15 cellular contexts compared by ENCODE assay signal in the genomic region with DNA sequence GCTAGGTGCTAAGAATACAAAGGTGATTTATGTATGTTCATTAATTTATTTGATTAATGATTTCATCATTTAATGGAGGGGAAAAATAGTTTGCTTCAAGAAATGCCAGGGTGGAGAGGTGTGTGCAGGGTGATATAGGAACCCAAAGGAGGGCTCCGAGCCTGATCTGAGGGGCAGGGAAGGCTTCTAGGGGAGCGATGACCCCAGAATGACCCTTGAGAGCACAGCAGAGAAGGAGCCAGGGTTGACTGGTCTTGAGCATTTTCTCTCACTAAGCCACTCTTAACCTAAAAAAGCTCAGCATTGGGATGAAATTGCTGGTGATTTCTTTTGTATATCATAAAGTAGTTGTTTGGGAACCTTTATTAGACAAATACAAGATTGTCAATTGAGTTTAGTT.
"Had no signal": no experiment of that assay in that cellular context is flagged by ENCODE, and none has a peak within 500 bp of the region (broad histone marks: within the 10 kb centered on the region; RNA-seq: fewer than 3 reads in every experiment).

No MANE protein-coding gene starts in this region.

- H3K9me3 ChIP-seq: upper lobe of left lung had no signal

- H3K4me3 ChIP-seq: upper lobe of left lung had no signal

- H3K27me3 ChIP-seq: upper lobe of left lung had no signal

- FAIRE-seq: astrocyte had no signal

- DNase-seq: activated CD4-positive, alpha-beta T cell treated with anti-CD3 and anti-CD28 coated beads for 48 hours; activated CD8-positive, alpha-beta memory T cell treated with anti-CD3 and anti-CD28 coated beads, Interleukin-2, amount 50 U/mL, for 48 hours; activated CD8-positive, alpha-beta T cell treated with anti-CD3 and anti-CD28 coated beads, Interleukin-2, amount 10 ng/mL, durations not matched to agents 7 days and 5 days; activated naive CD4-positive, alpha-beta T cell treated with Interleukin-2 at 50 U/mL for 16 hours; activated naive CD8-positive, alpha-beta T cell treated with anti-CD3 and anti-CD28 coated beads, Interleukin-2, amount 50 U/mL, for 24 hours; central memory CD4-positive, alpha-beta T cell; cortex of kidney; effector memory CD4-positive, alpha-beta T cell; hypothalamus; kidney glomerular epithelial cell; naive thymus-derived CD8-positive, alpha-beta T cell; occipital lobe; stimulated activated CD4-positive, alpha-beta T cell treated with anti-CD3 and anti-CD28 coated beads, Interleukin-4, amount 100 ng/mL, for 24 hours; upper lobe of left lung had no signal
